ENCODE assay signal across 1 cellular context in the genomic region with DNA sequence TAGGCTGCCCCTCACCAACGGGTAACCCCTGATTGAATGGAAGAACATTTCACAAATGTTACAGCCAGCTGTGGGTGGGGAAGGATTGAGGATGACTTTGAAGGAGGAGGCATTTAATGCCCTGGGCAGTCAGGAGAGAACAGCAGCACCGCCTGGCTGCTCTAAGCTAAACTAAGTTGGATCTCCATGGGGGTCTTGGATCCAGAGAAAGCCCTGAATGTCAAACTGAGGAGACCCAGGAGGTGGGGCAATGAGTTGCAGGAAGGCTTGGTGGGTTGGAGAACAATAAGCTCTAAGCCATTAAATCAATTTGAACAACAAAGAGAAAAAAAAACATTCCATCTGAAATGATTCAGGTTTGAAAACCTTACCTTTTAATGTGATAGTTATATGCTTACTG.
TF ChIP-seq lines count a peak whose summit lies in the region.

No MANE protein-coding gene starts in this region.

TF ChIP-seq in H1, 55 proteins besides CTCF, POLR2A, EP300 and RAD21:
- no peak for TF ChIP-seq CBX5 (IDR thresholded peaks at IDR 0.05; ENCODE audit: low read depth, low read length)
- TF ChIP-seq HDAC6 (IDR thresholded peaks at IDR 0.05; ENCODE audit: low read depth, low read length), result no peak
- no peak for TF ChIP-seq EZH2 (IDR thresholded peaks at IDR 0.05; ENCODE audit: low read depth, low read length, severe bottlenecking)
- 0 out of 2 replicates have a peak, but pooled peaks have one; percentile 12 for TF ChIP-seq TCF12 (IDR thresholded peaks at IDR 0.05; ENCODE audit: low read depth, low read length)
- no peak for TF ChIP-seq TAF7 (optimal IDR thresholded peaks at IDR 0.05; ENCODE audit: borderline replicate concordance, low read depth, low read length)
- TF ChIP-seq, protein P1, sequence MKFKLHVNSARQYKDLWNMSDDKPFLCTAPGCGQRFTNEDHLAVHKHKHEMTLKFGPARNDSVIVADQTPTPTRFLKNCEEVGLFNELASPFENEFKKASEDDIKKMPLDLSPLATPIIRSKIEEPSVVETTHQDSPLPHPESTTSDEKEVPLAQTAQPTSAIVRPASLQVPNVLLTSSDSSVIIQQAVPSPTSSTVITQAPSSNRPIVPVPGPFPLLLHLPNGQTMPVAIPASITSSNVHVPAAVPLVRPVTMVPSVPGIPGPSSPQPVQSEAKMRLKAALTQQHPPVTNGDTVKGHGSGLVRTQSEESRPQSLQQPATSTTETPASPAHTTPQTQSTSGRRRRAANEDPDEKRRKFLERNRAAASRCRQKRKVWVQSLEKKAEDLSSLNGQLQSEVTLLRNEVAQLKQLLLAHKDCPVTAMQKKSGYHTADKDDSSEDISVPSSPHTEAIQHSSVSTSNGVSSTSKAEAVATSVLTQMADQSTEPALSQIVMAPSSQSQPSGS (IDR thresholded peaks at IDR 0.05; ENCODE audit: low read length), result no peak
- no peak for TF ChIP-seq SIRT6 (IDR thresholded peaks at IDR 0.05; ENCODE audit: low read length)
- no peak for TF ChIP-seq ZNF274 (IDR thresholded peaks at IDR 0.05; ENCODE audit: borderline replicate concordance, extremely low read depth, low read length)
- no peak for TF ChIP-seq SP2 (IDR thresholded peaks at IDR 0.05; ENCODE audit: low read length)
- TF ChIP-seq, protein P2, sequence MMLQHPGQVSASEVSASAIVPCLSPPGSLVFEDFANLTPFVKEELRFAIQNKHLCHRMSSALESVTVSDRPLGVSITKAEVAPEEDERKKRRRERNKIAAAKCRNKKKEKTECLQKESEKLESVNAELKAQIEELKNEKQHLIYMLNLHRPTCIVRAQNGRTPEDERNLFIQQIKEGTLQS (IDR thresholded peaks at IDR 0.05; ENCODE audit: insufficient read depth, low read depth, low read length), result no peak
- 0 out of 2 replicates have a peak, but pooled peaks have one; percentile 13 for TF ChIP-seq YY1 (IDR thresholded peaks at IDR 0.05; ENCODE audit: low read depth, low read length)
- peak; percentile 29; the same call in 1 of the 2 replicates for TF ChIP-seq CEBPB (IDR thresholded peaks at IDR 0.05; ENCODE audit: low read depth, low read length)
- TF ChIP-seq HDAC2 (IDR thresholded peaks at IDR 0.05; ENCODE audit: borderline replicate concordance in 1 of 2, low read depth in 2 of 2, low read length in 2 of 2), result peak in 1 of 2 experiments; percentile 61; a peak in 1 of 4 replicates
- no peak for TF ChIP-seq GTF2F1 (IDR thresholded peaks at IDR 0.05; ENCODE audit: borderline replicate concordance, low read depth, low read length)
- TF ChIP-seq SIX5 (IDR thresholded peaks at IDR 0.05; ENCODE audit: low read depth, low read length), result no peak
- TF ChIP-seq BCL11A (IDR thresholded peaks at IDR 0.05; ENCODE audit: low read depth in 2 of 2, low read length in 2 of 2), result no peak
- peak; percentile 20 for TF ChIP-seq NANOG (IDR thresholded peaks at IDR 0.05; ENCODE audit: insufficient read depth, low read depth, low read length, poor library complexity, severe bottlenecking)
- TF ChIP-seq SUZ12 (IDR thresholded peaks at IDR 0.05; ENCODE audit: low read length), result no peak
- TF ChIP-seq, protein P3, sequence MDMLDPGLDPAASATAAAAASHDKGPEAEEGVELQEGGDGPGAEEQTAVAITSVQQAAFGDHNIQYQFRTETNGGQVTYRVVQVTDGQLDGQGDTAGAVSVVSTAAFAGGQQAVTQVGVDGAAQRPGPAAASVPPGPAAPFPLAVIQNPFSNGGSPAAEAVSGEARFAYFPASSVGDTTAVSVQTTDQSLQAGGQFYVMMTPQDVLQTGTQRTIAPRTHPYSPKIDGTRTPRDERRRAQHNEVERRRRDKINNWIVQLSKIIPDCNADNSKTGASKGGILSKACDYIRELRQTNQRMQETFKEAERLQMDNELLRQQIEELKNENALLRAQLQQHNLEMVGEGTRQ (IDR thresholded peaks at IDR 0.05; ENCODE audit: low read length), result no peak
